Comparison of ENCODE assay signal across 8 cellular contexts in genomic region chr1:223142269-223142668, GRCh38. TPM values are rescaled to one million over a fixed set of nuclear protein-coding genes. Genes with fewer than 3 reads are reported as not detected.
DNase-seq lines count a peak whose midpoint lies in the region; ATAC-seq and TF ChIP-seq lines count a peak whose summit lies in the region.

No MANE protein-coding gene starts in this region.

- H3K4me1 Mint-ChIP-seq in dendritic cell treated with granulocyte-macrophage colony-stimulating factor and Interleukin-4, amounts not matched to agents 40 ng/mL and 50 ng/mL, for 4 days (ENCODE audit: low read depth), result peaks cover 73% of the 10 kb centered on the region
- H3K4me1 Mint-ChIP-seq in neural progenitor cell, result peaks cover 9% of the 10 kb centered on the region

- H3F3A ChIP-seq in neural progenitor cell (ENCODE audit: low read depth), result peaks cover 20% of the 10 kb centered on the region

- peaks cover 8 to 27% (median 15%) of the 10 kb centered on the region in 11 experiments; a peak in 21 of 22 replicates for H3K9me3 ChIP-seq in BLaER1 treated with 17β-estradiol and CSF1 and Interleukin-3, amounts not matched to agents 10 nM and 100 nM (replicated peaks in 1 of 11)
- H3K9me3 ChIP-seq in KOPT-K1 (ENCODE audit: insufficient read depth, low read length, poor library complexity, severe bottlenecking) (peaks cover 14% of the 10 kb centered on the region), neural progenitor cell (ENCODE audit: low read depth) (no peaks in the 10 kb centered on the region)

- peak overlapping the region; percentile 80 for H3K4me3 Mint-ChIP-seq in dendritic cell treated with granulocyte-macrophage colony-stimulating factor and Interleukin-4, amounts not matched to agents 40 ng/mL and 50 ng/mL, for 4 days
- H3K4me3 Mint-ChIP-seq in neural progenitor cell, result peak overlapping the region; percentile 83

- peak overlapping the region in 6 of 10 experiments; percentile 55 to 74 (median 60); a peak in 11 of 20 replicates for H3K4me3 ChIP-seq in BLaER1 treated with 17β-estradiol and CSF1 and Interleukin-3, amounts not matched to agents 10 nM and 100 nM
- peak overlapping the region; percentile 59 for H3K4me3 ChIP-seq in neural progenitor cell

- peaks cover 8% of the 10 kb centered on the region for H3K9me3 Mint-ChIP-seq in dendritic cell treated with granulocyte-macrophage colony-stimulating factor and Interleukin-4, amounts not matched to agents 40 ng/mL and 50 ng/mL, for 4 days
- peaks cover 11% of the 10 kb centered on the region for H3K9me3 Mint-ChIP-seq in neural progenitor cell

- H3K79me2 ChIP-seq in neural progenitor cell (ENCODE audit: low read depth), result no peaks in the 10 kb centered on the region

- peak overlapping the region in 5 of 11 experiments; percentile 59 to 79 (median 71); a peak in 8 of 22 replicates for H3K9ac ChIP-seq in BLaER1 treated with 17β-estradiol and CSF1 and Interleukin-3, amounts not matched to agents 10 nM and 100 nM
- H3K9ac ChIP-seq in neural progenitor cell, result no peak overlapping the region

- peak overlapping the region; percentile 76 to 97 (median 85) for H3K4me2 ChIP-seq in BLaER1 treated with 17β-estradiol and CSF1 and Interleukin-3, amounts not matched to agents 10 nM and 100 nM
- H3K4me2 ChIP-seq in neural progenitor cell, result peak overlapping the region; percentile 76

- no peak for ATAC-seq in GM19467 (IDR thresholded peaks at IDR 0.05; ENCODE audit: unreplicated experiment)
- no peak for ATAC-seq in GM18520 (IDR thresholded peaks at IDR 0.05; ENCODE audit: unreplicated experiment)

- peak overlapping the region in 3 of 11 experiments; percentile 52 to 66 (median 57); a peak in 6 of 22 replicates for H3K27ac ChIP-seq in BLaER1 treated with 17β-estradiol and CSF1 and Interleukin-3, amounts not matched to agents 10 nM and 100 nM
- H3K27ac ChIP-seq in KOPT-K1 (ENCODE audit: low read depth, low read length, poor library complexity, severe bottlenecking) (peak overlapping the region; percentile 73), neural progenitor cell (no peak overlapping the region)

- H2AFZ ChIP-seq in neural progenitor cell (replicated peaks), result peak overlapping the region; percentile 91

- H3K27me3 Mint-ChIP-seq in dendritic cell treated with granulocyte-macrophage colony-stimulating factor and Interleukin-4, amounts not matched to agents 40 ng/mL and 50 ng/mL, for 4 days, result no peaks in the 10 kb centered on the region
- H3K27me3 Mint-ChIP-seq in neural progenitor cell (ENCODE audit: insufficient read depth, low read depth), result peaks cover 9% of the 10 kb centered on the region

- no peaks in the 10 kb centered on the region; a peak in 1 of 22 replicates for H4K20me1 ChIP-seq in BLaER1 treated with 17β-estradiol and CSF1 and Interleukin-3, amounts not matched to agents 10 nM and 100 nM
- no peaks in the 10 kb centered on the region for H4K20me1 ChIP-seq in neural progenitor cell (ENCODE audit: low read depth)

- TF ChIP-seq CTCF in neural progenitor cell (IDR thresholded peaks at IDR 0.05), result no peak

- peaks cover 25 to 78% (median 35%) of the 10 kb centered on the region in 10 experiments for H3K4me1 ChIP-seq in BLaER1 treated with 17β-estradiol and CSF1 and Interleukin-3, amounts not matched to agents 10 nM and 100 nM
- H3K4me1 ChIP-seq in neural progenitor cell, result peaks cover 3% of the 10 kb centered on the region

- peak overlapping the region; percentile 84 for H3K27ac Mint-ChIP-seq in dendritic cell treated with granulocyte-macrophage colony-stimulating factor and Interleukin-4, amounts not matched to agents 40 ng/mL and 50 ng/mL, for 4 days
- no peak overlapping the region for H3K27ac Mint-ChIP-seq in neural progenitor cell

- intact Hi-C loops in dendritic cell treated with granulocyte-macrophage colony-stimulating factor and Interleukin-4, amounts not matched to agents 40 ng/mL and 50 ng/mL, for 4 days (cut with micrococcal nuclease), result loop anchor here (1.0 to 10.0 kb wide), 3 partner anchors 9 to 533 kb away; no protein-coding TSS in a partner anchor

- no peaks in the 10 kb centered on the region for H3K27me3 ChIP-seq in BLaER1 treated with 17β-estradiol and CSF1 and Interleukin-3, amounts not matched to agents 10 nM and 100 nM
- peaks cover 18% of the 10 kb centered on the region for H3K27me3 ChIP-seq in neural progenitor cell

- DNase-seq in neural progenitor cell (ENCODE audit: low spot score), result no peak
- DNase-seq in COLO829 (ENCODE audit: low spot score), result no peak
- no peak for DNase-seq in NCI-H128 (lab: John Stamatoyannopoulos, UW; ENCODE audit: unreplicated experiment)

- peaks cover 0 to 29% (median 0%) of the 10 kb centered on the region in 11 experiments; a peak in 6 of 22 replicates for H3K36me3 ChIP-seq in BLaER1 treated with 17β-estradiol and CSF1 and Interleukin-3, amounts not matched to agents 10 nM and 100 nM
- H3K36me3 ChIP-seq in KOPT-K1 (ENCODE audit: insufficient read depth, low read length), result no peaks in the 10 kb centered on the region
- H3K36me3 ChIP-seq in neural progenitor cell, result no peaks in the 10 kb centered on the region

- H3K36me3 Mint-ChIP-seq in dendritic cell treated with granulocyte-macrophage colony-stimulating factor and Interleukin-4, amounts not matched to agents 40 ng/mL and 50 ng/mL, for 4 days (ENCODE audit: low read depth), result peaks cover 23% of the 10 kb centered on the region
- no peaks in the 10 kb centered on the region for H3K36me3 Mint-ChIP-seq in neural progenitor cell

RNA-seq across cellular contexts. Expression of gene TLR5, which starts 0.8 kb away (rescaled TPM):
- total RNA-seq in neural progenitor cell (ENCODE audit: low replicate concordance), result 0.30 and 0.68 TPM in 2 replicates
